In genomic region chr4:40555176-40555900, GRCh38 we compare ENCODE assay signal across 30 cellular contexts.
DNase-seq lines count a peak whose midpoint lies in the region; ATAC-seq and TF ChIP-seq lines count a peak whose summit lies in the region.
"Had no signal": no experiment of that assay in that cellular context is flagged by ENCODE, and none has a peak within 500 bp of the region (broad histone marks: within the 10 kb centered on the region; RNA-seq: fewer than 3 reads in every experiment).

No MANE protein-coding gene starts in this region.

- no peaks in the 10 kb centered on the region for H3K9me2 ChIP-seq in PC-9 (ENCODE audit: insufficient read depth)

- H3K4me1 Mint-ChIP-seq in CD14-positive monocyte = peaks cover 84% of the 10 kb centered on the region
- H3K4me1 Mint-ChIP-seq in T-cell = peaks cover 13 to 17% (median 14%) of the 10 kb centered on the region in 3 donors

- peaks cover 20 to 24% of the 10 kb centered on the region in 2 donors for H3K36me3 Mint-ChIP-seq in CD14-positive monocyte
- H3K36me3 Mint-ChIP-seq in T-cell = no peaks in the 10 kb centered on the region
- H3K36me3 Mint-ChIP-seq: naive B cell had no signal

- POLR2A ChIA-PET in PC-9 (lab: Charles Lee; ENCODE audit: unreplicated experiment) (no interaction called here), T-cell (lab: Charles Lee) (no interaction called here)

- H3K4me3 ChIP-seq in PC-9 (no peak overlapping the region), parathyroid adenoma (ENCODE audit: low read depth, low read length) (no peak overlapping the region)
- H3K4me3 ChIP-seq: BLaER1, colonic mucosa, gastroesophageal sphincter, Peyer's patch, SJCRH30, smooth muscle cell, thoracic aorta had no signal

- H3K4me1 ChIP-seq in PC-9 (replicated peaks; ENCODE audit: insufficient read depth) (peaks cover 50% of the 10 kb centered on the region), parathyroid adenoma (peaks cover 7% of the 10 kb centered on the region)
- H3K4me1 ChIP-seq: gastroesophageal sphincter, SJCRH30 had no signal

- peaks cover 72% of the 10 kb centered on the region for H3F3A ChIP-seq in PC-9 (ENCODE audit: insufficient read depth, low read depth)

- H3K9me3 Mint-ChIP-seq in CD14-positive monocyte (peaks cover 0 to 3% (median 0%) of the 10 kb centered on the region in 7 donors), T-cell (no peaks in the 10 kb centered on the region)
- H3K9me3 Mint-ChIP-seq: activated T-cell treated with anti-CD3 and anti-CD28 coated beads, Interleukin-2, amount 50 U/mL, for 24 hours; effector memory CD8-positive, alpha-beta T cell; naive B cell had no signal

- peak overlapping the region; percentile 31; the same call in 1 of the 2 replicates for H3K27ac ChIP-seq in PC-9
- peak overlapping the region; percentile 62 for H3K27ac ChIP-seq in parathyroid adenoma
- H3K27ac ChIP-seq: BLaER1, colonic mucosa, SJCRH30 had no signal

- H3K4me2 ChIP-seq in PC-9 (no peak overlapping the region), parathyroid adenoma (ENCODE audit: low read length) (no peak overlapping the region)
- H3K4me2 ChIP-seq: smooth muscle cell had no signal

- H3K27ac Mint-ChIP-seq in CD14-positive monocyte (peak overlapping the region; percentile 93 to 99 (median 98)), T-cell (no peak overlapping the region)
- H3K27ac Mint-ChIP-seq: activated T-cell treated with anti-CD3 and anti-CD28 coated beads, Interleukin-2, amount 50 U/mL, for 24 hours had no signal

- H3K9ac ChIP-seq in parathyroid adenoma = no peak overlapping the region
- H3K9ac ChIP-seq: BLaER1 had no signal

- intact Hi-C loops in CD14-positive monocyte (cut with micrococcal nuclease) = loop anchor here (2.0 to 10.0 kb wide), 3 partner anchors 49 to 159 kb away; no protein-coding TSS in a partner anchor
- intact Hi-C loops in PC-9 (cut with micrococcal nuclease; ENCODE audit: unreplicated experiment) = no loop called here

- H3K36me3 ChIP-seq in PC-9 (ENCODE audit: low read depth) (peaks cover 8% of the 10 kb centered on the region; the same call in 1 of the 2 replicates), parathyroid adenoma (ENCODE audit: control insufficient read depth, insufficient read depth, low read length) (no peaks in the 10 kb centered on the region)
- H3K36me3 ChIP-seq: BLaER1, colonic mucosa, gastroesophageal sphincter, Peyer's patch, SJCRH30, thoracic aorta had no signal

- H2AFZ ChIP-seq in PC-9 (no peak overlapping the region), parathyroid adenoma (no peak overlapping the region)

- no peaks in the 10 kb centered on the region for H3K27me3 ChIP-seq in PC-9 (ENCODE audit: insufficient read depth, low read depth)
- no peaks in the 10 kb centered on the region for H3K27me3 ChIP-seq in parathyroid adenoma (ENCODE audit: control insufficient read depth, insufficient read depth, low read length)
- H3K27me3 ChIP-seq: BLaER1, colonic mucosa, gastroesophageal sphincter, Peyer's patch, SJCRH30 had no signal

- CTCF ChIA-PET in PC-9 (lab: Charles Lee) = interaction anchor here (0.7 kb wide), 1 partner anchor 500 kb away, joined by 4 read pairs; no protein-coding TSS in a partner anchor
- CTCF ChIA-PET in T-cell (lab: Charles Lee) = interaction anchor here in 1 of 2 donors (0.7 kb wide), 1 partner anchor 14 kb away, joined by 6 read pairs; no protein-coding TSS in a partner anchor

- peaks cover 97% of the 10 kb centered on the region for H3K79me2 ChIP-seq in PC-9 (ENCODE audit: low read depth)
- peaks cover 8% of the 10 kb centered on the region for H3K79me2 ChIP-seq in parathyroid adenoma

- peak overlapping the region in 1 of 2 donors; percentile 66 for H3K4me3 Mint-ChIP-seq in CD14-positive monocyte
- no peak overlapping the region for H3K4me3 Mint-ChIP-seq in T-cell
- H3K4me3 Mint-ChIP-seq: activated T-cell treated with anti-CD3 and anti-CD28 coated beads, Interleukin-2, amount 50 U/mL, for 24 hours had no signal

- ATAC-seq in esophagus mucosa (peak; percentile 82), T-cell (replicated peaks in 1 of 4) (no peak)
- ATAC-seq: effector memory CD8-positive, alpha-beta T cell; gastroesophageal sphincter had no signal

- H3K9me3 ChIP-seq in PC-9 (ENCODE audit: insufficient read depth, low read depth) (no peaks in the 10 kb centered on the region), parathyroid adenoma (ENCODE audit: control insufficient read depth, low read length) (no peaks in the 10 kb centered on the region)
- H3K9me3 ChIP-seq: BLaER1, colonic mucosa, gastroesophageal sphincter, Peyer's patch, SJCRH30, thoracic aorta had no signal

- no TSS peak for BruUV-seq in PC-9 (replicated peaks; lab: Mats Ljungman, UMichigan)

- H3K27me3 Mint-ChIP-seq in CD14-positive monocyte (ENCODE audit: low read depth in 3 of 3) (peaks cover 0 to under 1% (median 0%) of the 10 kb centered on the region in 3 donors), T-cell (no peaks in the 10 kb centered on the region)
- H3K27me3 Mint-ChIP-seq: activated T-cell treated with anti-CD3 and anti-CD28 coated beads, Interleukin-2, amount 50 U/mL, for 24 hours; naive B cell had no signal

- no peak for TF ChIP-seq CTCF in CD14-positive monocyte (IDR thresholded peaks at IDR 0.05)
- no peak for TF ChIP-seq CTCF in PC-9 (conservative IDR thresholded peaks at IDR 0.05)
- no peak for TF ChIP-seq CTCF in parathyroid adenoma (IDR thresholded peaks at IDR 0.05)

- DNase-seq in CD14-positive monocyte (ENCODE audit: low spot score) (no peak), PC-9 (no peak), T-helper 2 cell (no peak), NCI-H510A treated with DMSO at 0.1 percent for 48 hours (lab: John Stamatoyannopoulos, UW) (no peak), T-helper 1 cell (no peak), T-cell (no peak)
- DNase-seq: activated CD4-positive, alpha-beta T cell treated with anti-CD3 and anti-CD28 coated beads for 48 hours; activated naive CD4-positive, alpha-beta T cell; activated T-cell treated with anti-CD3 and anti-CD28 coated beads, Interleukin-2, amount 50 U/mL, for 24 hours; amygdala; colonic mucosa; DND-41; effector memory CD8-positive, alpha-beta T cell; Karpas-422; kidney glomerular epithelial cell; naive B cell; NCI-H1105; NCI-H2081 treated with DMSO at 0.1 percent for 48 hours; NK-92 treated with Interleukin-12 subunit alpha and Interleukin-12 subunit beta, amount 100 ng/mL, for 24 hours; nucleus accumbens; Peyer's patch; SJCRH30; stimulated activated CD4-positive, alpha-beta T cell treated with anti-CD3 and anti-CD28 coated beads, Interleukin-2, amount 100 ng/mL, for 48 hours; stimulated activated naive CD4-positive, alpha-beta T cell had no signal

- no peaks in the 10 kb centered on the region for H4K20me1 ChIP-seq in PC-9 (ENCODE audit: insufficient read depth)
- H4K20me1 ChIP-seq: BLaER1 had no signal

Comparison
In these comparisons a context has a peak if more than half of its experiments do, and no peak if none do; other contexts are left out.
1. H3K27ac Mint-ChIP-seq: peak in CD14-positive monocyte (7 of 7); none in T-cell (0 of 2).